In the genomic region with DNA sequence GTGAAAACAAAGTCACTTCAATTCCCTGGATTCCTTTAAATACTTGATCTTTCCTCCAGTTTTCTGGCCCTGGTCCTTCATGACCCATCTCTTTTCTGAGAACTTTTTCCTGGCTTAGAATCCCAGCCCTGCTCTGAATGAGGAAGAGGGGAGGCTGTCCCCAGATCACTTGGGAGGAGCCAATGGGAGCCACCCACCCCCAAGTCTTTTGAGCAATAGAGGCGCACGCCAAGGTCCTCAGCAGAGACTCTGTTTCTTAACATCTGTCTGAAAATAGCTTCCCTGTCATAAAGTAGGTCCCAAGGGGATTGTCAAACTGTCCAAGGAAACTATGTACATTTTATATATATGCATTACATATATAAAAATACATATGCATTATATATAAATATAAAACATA, we compare ENCODE assay signal across 26 cellular contexts.
"Had no signal": no experiment of that assay in that cellular context is flagged by ENCODE, and none has a peak within 500 bp of the region (broad histone marks: within the 10 kb centered on the region; RNA-seq: fewer than 3 reads in every experiment).

No MANE protein-coding gene starts in this region.

- H3K27ac ChIP-seq: coronary artery, esophagus squamous epithelium, hepatocyte, neutrophil, pancreas, right lobe of liver, stomach, upper lobe of left lung had no signal

- H3K4me2 ChIP-seq: hepatocyte, smooth muscle cell had no signal

- H3K4me1 ChIP-seq: esophagus squamous epithelium, right lobe of liver, stomach, upper lobe of left lung had no signal

- ATAC-seq: activated CD4-positive, alpha-beta T cell treated with anti-CD3 and anti-CD28 coated beads for 36 hours; activated naive CD4-positive, alpha-beta T cell treated with anti-CD3 and anti-CD28 coated beads, Interleukin-2, amount 50 U/mL, for 72 hours; activated T-helper 17 cell treated with anti-CD3 and anti-CD28 coated beads, Interleukin-2, amount 50 U/mL, for 72 hours; right lobe of liver; stimulated activated memory B cell treated with anti-CD40 and anti-IgM and Interleukin-4, amounts not matched to agents 10 μg/mL and 1 μg/mL and 100 μg/mL, for 72 hours; T-helper 17 cell had no signal

- H3K27me3 ChIP-seq: esophagus squamous epithelium, hepatocyte, neutrophil, pancreas, right lobe of liver, upper lobe of left lung had no signal

- H3K79me2 ChIP-seq: hepatocyte had no signal

- H3K9me3 ChIP-seq: esophagus squamous epithelium, neutrophil, pancreas, right lobe of liver, stomach, upper lobe of left lung had no signal

- H3K4me3 ChIP-seq: coronary artery, esophagus squamous epithelium, hepatocyte, pancreas, right lobe of liver, smooth muscle cell, stomach, upper lobe of left lung had no signal

- H3K36me3 ChIP-seq: esophagus squamous epithelium, neutrophil, pancreas, right lobe of liver, stomach, upper lobe of left lung had no signal

- H2AFZ ChIP-seq: hepatocyte had no signal

- FAIRE-seq: bronchial epithelial cell, pancreas had no signal

- DNase-seq: activated B cell treated with CpG ODN at 0.5 μM for 24 hours; activated CD4-positive, alpha-beta T cell treated with anti-CD3 and anti-CD28 coated beads for 36 hours; activated CD4-positive, alpha-beta T cell treated with anti-CD3 and anti-CD28 coated beads, Interleukin-2, amount 50 U/mL, for 4 hours; activated CD8-positive, alpha-beta memory T cell treated with anti-CD3 and anti-CD28 coated beads for 24 hours; activated CD8-positive, alpha-beta memory T cell treated with anti-CD3 and anti-CD28 coated beads, Interleukin-2, amount 50 U/mL, for 4 hours; activated T-cell treated with anti-CD3 and anti-CD28 coated beads, Interleukin-2, amount 50 U/mL, for 24 hours; cerebellar nuclear complex; esophagus squamous epithelium; immature natural killer cell; kidney glomerular epithelial cell; mesenchymal stem cell; pancreas; right lobe of liver; stimulated activated CD4-positive, alpha-beta T cell treated with anti-CD3 and anti-CD28 coated beads, Interleukin-15, amount 100 ng/mL, for 24 hours; stomach; SW 1271; T-helper 17 cell; upper lobe of left lung had no signal
